ENCODE assay signal across 1 cellular context in genomic region chr9:86749530-86750275, GRCh38.
A peak's percentile ranks its signal among the peaks of the same experiment; 100 is the strongest.
TF ChIP-seq lines count a peak whose summit lies in the region.

No MANE protein-coding gene starts in this region.

TF ChIP-seq in SK-N-SH, 30 proteins besides CTCF, POLR2A, EP300 and RAD21 (continued from another document):
- TF ChIP-seq ZBTB33 (IDR thresholded peaks at IDR 0.05; ENCODE audit: borderline replicate concordance, low read depth) = no peak
- TF ChIP-seq FOXJ3 (CRISPR knock-in tag; IDR thresholded peaks at IDR 0.05) = no peak
- TF ChIP-seq CHD2 (IDR thresholded peaks at IDR 0.05; ENCODE audit: low read length, partially characterized antibody) = no peak
- TF ChIP-seq NRF1 (IDR thresholded peaks at IDR 0.05; ENCODE audit: low read depth, low read length) = no peak
- TF ChIP-seq TCF12 (IDR thresholded peaks at IDR 0.05) = no peak; the same call in 1 of the 2 replicates
- TF ChIP-seq FOXM1 (IDR thresholded peaks at IDR 0.05; ENCODE audit: low read depth) = no peak
- no peak for TF ChIP-seq FOSL2 (IDR thresholded peaks at IDR 0.05; ENCODE audit: borderline replicate concordance, low read depth)
- TF ChIP-seq SMC3 (IDR thresholded peaks at IDR 0.05; ENCODE audit: low read depth, low read length) = no peak
- TF ChIP-seq NFIC (IDR thresholded peaks at IDR 0.05; ENCODE audit: borderline replicate concordance) = peak; percentile 20; the same call in 1 of the 2 replicates
- no peak for TF ChIP-seq MEF2A (IDR thresholded peaks at IDR 0.05; ENCODE audit: borderline replicate concordance, low read depth)
- no peak for TF ChIP-seq SIN3A (IDR thresholded peaks at IDR 0.05; ENCODE audit: borderline replicate concordance, low read depth, low read length)
- no peak for TF ChIP-seq RFX5 (IDR thresholded peaks at IDR 0.05; ENCODE audit: low read length)
- no peak for TF ChIP-seq POLR2AphosphoS5 (IDR thresholded peaks at IDR 0.05; ENCODE audit: low read depth, low read length)
- TF ChIP-seq GABPA (IDR thresholded peaks at IDR 0.05; ENCODE audit: low read depth) = no peak
- TF ChIP-seq TEAD4 (IDR thresholded peaks at IDR 0.05; ENCODE audit: borderline replicate concordance, insufficient read depth) = no peak
- TF ChIP-seq JUND (IDR thresholded peaks at IDR 0.05) = no peak
- no peak for TF ChIP-seq IRF3 (IDR thresholded peaks at IDR 0.05; ENCODE audit: low read depth, low read length)
- no peak for TF ChIP-seq EZH2phosphoT487 (IDR thresholded peaks at IDR 0.05; ENCODE audit: borderline replicate concordance, low read depth)
- no peak for TF ChIP-seq MXI1 (IDR thresholded peaks at IDR 0.05; ENCODE audit: low read depth, low read length)
- TF ChIP-seq RCOR1 (IDR thresholded peaks at IDR 0.05; ENCODE audit: low read length) = no peak
